Comparison of ENCODE assay signal across 8 cellular contexts in genomic region chr1:204495078-204495753, GRCh38. TPM values are rescaled to one million over a fixed set of nuclear protein-coding genes. Genes with fewer than 3 reads are reported as not detected.
DNase-seq lines count a peak whose midpoint lies in the region; ATAC-seq, FAIRE-seq and TF ChIP-seq lines count a peak whose summit lies in the region.

No MANE protein-coding gene starts in this region.

- DNase-seq in OCI-LY7 (ENCODE audit: low spot score): peak; percentile 50
- no peak for DNase-seq in pancreas
- DNase-seq in AG08396 (ENCODE audit: low spot score): no peak
- no peak for DNase-seq in LoVo (ENCODE audit: low spot score)
- no peak for DNase-seq in cortex of kidney (lab: John Stamatoyannopoulos, UW)

- ATAC-seq in GM18861 (IDR thresholded peaks at IDR 0.05; ENCODE audit: unreplicated experiment) (peak; percentile 24), HG02623 (IDR thresholded peaks at IDR 0.05; ENCODE audit: unreplicated experiment) (peak; percentile 29), pancreas (no peak)

- TF ChIP-seq CTCF in OCI-LY7 (conservative IDR thresholded peaks at IDR 0.05; ENCODE audit: low read length): 0 out of 2 replicates have a peak, but pooled peaks have one; percentile 10
- no peak for TF ChIP-seq CTCF in pancreas (IDR thresholded peaks at IDR 0.05)

- CTCF ChIA-PET in OCI-LY7 (lab: Charles Lee; ENCODE audit: unreplicated experiment): interaction anchor here (0.9 to 4.0 kb wide), 6 partner anchors 15 to 269 kb away, joined by 3 to 35 read pairs (median 3); no protein-coding TSS in a partner anchor

- H3K9me3 ChIP-seq in OCI-LY7 (ENCODE audit: low read length) (no peaks in the 10 kb centered on the region), endocrine pancreas (ENCODE audit: control insufficient read depth, low read length) (no peaks in the 10 kb centered on the region), pancreas (no peaks in the 10 kb centered on the region)

- peak overlapping the region; percentile 13 for H3K9ac ChIP-seq in endocrine pancreas (ENCODE audit: control insufficient read depth, insufficient read depth, low read length)

- H3K4me3 ChIP-seq in OCI-LY7 (ENCODE audit: low read depth, low read length, poor library complexity, severe bottlenecking) (peak overlapping the region; percentile 79), endocrine pancreas (ENCODE audit: control insufficient read depth, insufficient read depth, low read length) (peak overlapping the region; percentile 79), pancreas (peak overlapping the region; percentile 62 to 72 (median 64))

- WGBS in pancreas, 2 donors: 3 to 5% methylated on average over 17 of the region's 17 CpGs

- H2AFZ ChIP-seq in OCI-LY7 (ENCODE audit: low read length): peak overlapping the region; percentile 43; the same call in 1 of the 2 replicates

- H3K27me3 ChIP-seq in endocrine pancreas (ENCODE audit: control insufficient read depth, insufficient read depth, low read length) (no peaks in the 10 kb centered on the region), pancreas (no peaks in the 10 kb centered on the region)

- H3K4me1 ChIP-seq in OCI-LY7 (ENCODE audit: insufficient read depth, low read length, poor library complexity, severe bottlenecking) (peaks cover 58% of the 10 kb centered on the region), endocrine pancreas (ENCODE audit: control insufficient read depth, insufficient read depth, low read length) (peaks cover 6% of the 10 kb centered on the region), pancreas (peaks cover 8 to 12% (median 10%) of the 10 kb centered on the region in 3 donors)

- no peaks in the 10 kb centered on the region; the same call in 1 of the 2 replicates for H4K20me1 ChIP-seq in OCI-LY7 (ENCODE audit: insufficient read depth, low read length)

- peak overlapping the region; percentile 91 for H3K4me2 ChIP-seq in OCI-LY7 (ENCODE audit: low read length)

- intact Hi-C loops in OCI-LY7 (cut with micrococcal nuclease; ENCODE audit: unreplicated experiment): loop anchor here (2.0 kb wide), 1 partner anchor 48 kb away; no protein-coding TSS in a partner anchor
- intact Hi-C loops in pancreas (cut with DNase I): loop anchor here (2.0 to 10.0 kb wide), 3 partner anchors 43 to 50 kb away; no protein-coding TSS in a partner anchor

- POLR2A ChIA-PET in OCI-LY7 (lab: Charles Lee): interaction anchor here (1.0 to 5.0 kb wide), 9 partner anchors 10 to 48 kb away, joined by 3 to 58 read pairs (median 5); partner anchors contain the start of gene MDM4

- no peaks in the 10 kb centered on the region for H3K79me2 ChIP-seq in OCI-LY7 (ENCODE audit: insufficient read depth, low read depth, low read length)

- H3K9me2 ChIP-seq in OCI-LY7 (ENCODE audit: insufficient read depth, low read length): no peaks in the 10 kb centered on the region

- H3K27ac ChIP-seq in OCI-LY7 (ENCODE audit: low read depth, low read length, poor library complexity, severe bottlenecking) (peak overlapping the region; percentile 41), pancreas (peak overlapping the region; percentile 85 to 91 (median 88))

- no TSS peak for BruUV-seq in OCI-LY7 (replicated peaks; lab: Mats Ljungman, UMichigan)

- H3K36me3 ChIP-seq in OCI-LY7 (ENCODE audit: insufficient read depth, low read length) (no peaks in the 10 kb centered on the region; the same call in 1 of the 2 replicates), endocrine pancreas (ENCODE audit: control insufficient read depth, insufficient read depth, low read length) (no peaks in the 10 kb centered on the region), pancreas (no peaks in the 10 kb centered on the region)

- FAIRE-seq in pancreas (lab: Jason Lieb, UNC): no peak

RNA-seq across cellular contexts. Expression of gene PIK3C2B, which starts 0.6 kb away (rescaled TPM):
- total RNA-seq in OCI-LY7 (2014; rRNA removed; shearing (Covaris generic)): 11.9 and 12.5 TPM in 2 replicates
- total RNA-seq in OCI-LY7 (2022) (36.3 and 43.9 TPM in 2 replicates), pancreas (10 to 100 TPM in 3 of 6 donors, 1 to 10 TPM in 3; 8.7 to 17.5 (median 9.7) TPM)
- polyA plus RNA-seq in pancreas: 10 to 100 TPM in 1 of 2 donors, 1 to 10 TPM in 1; 5.4 to 13.1 TPM

RNA-seq across cellular contexts. Expression of gene MDM4, which starts 21.0 kb away (rescaled TPM):
- 102 and 120 TPM in 2 replicates for total RNA-seq in OCI-LY7 (2014; rRNA removed; shearing (Covaris generic))
- total RNA-seq in OCI-LY7 (2022) (282 and 343 TPM in 2 replicates), pancreas (10 to 100 TPM; 31.1 to 53.0 (median 37.6) TPM)
- polyA plus RNA-seq in pancreas: 10 to 100 TPM; 13.5 to 16.4 TPM

Comparison
In these comparisons a context has a peak if more than half of its experiments do, and no peak if none do; other contexts are left out.
1. ATAC-seq: peak in GM18861 (single experiment) and HG02623 (single experiment); none in pancreas (0 of 4).
2. Peak in every context shown above with its lines, with median percentiles within 50 percentile points of each other: H3K4me3 ChIP-seq.